In the genomic region with DNA sequence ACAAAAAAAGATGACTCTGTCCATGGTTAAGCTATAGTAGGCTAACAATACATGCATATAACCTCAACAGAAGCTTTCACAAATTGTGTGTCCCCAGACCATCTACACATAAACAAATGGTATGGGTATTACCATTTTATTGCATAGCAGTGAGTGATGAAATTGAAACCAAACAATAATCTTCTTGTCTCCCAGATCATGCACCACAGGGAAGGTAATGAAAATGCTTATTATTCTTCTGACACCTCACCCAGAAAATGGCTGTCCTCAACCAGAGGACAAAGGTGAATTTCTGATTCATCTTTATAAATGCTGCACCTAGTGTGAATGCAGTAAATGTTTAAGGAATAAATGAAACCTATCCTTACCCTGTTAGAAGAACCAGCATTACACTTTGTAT, we compare ENCODE assay signal across 16 cellular contexts. TPM values are rescaled to one million over a fixed set of nuclear protein-coding genes. Genes with fewer than 3 reads are reported as not detected.
DNase-seq lines count a peak whose midpoint lies in the region; ATAC-seq and TF ChIP-seq lines count a peak whose summit lies in the region.
"Had no signal": no experiment of that assay in that cellular context is flagged by ENCODE, and none has a peak within 500 bp of the region (broad histone marks: within the 10 kb centered on the region; RNA-seq: fewer than 3 reads in every experiment).

No MANE protein-coding gene starts in this region.

- H3K27ac ChIP-seq in ACC112 (ENCODE audit: low read depth, low read length) (no peak overlapping the region), HCT116 (ENCODE audit: low read depth, low read length) (no peak overlapping the region), fibroblast of lung (ENCODE audit: insufficient read depth, low read length) (no peak overlapping the region), lower lobe of right lung (no peak overlapping the region)
- H3K27ac ChIP-seq: GM23248, RWPE1, SJSA1 had no signal

- H3K4me2 ChIP-seq in HCT116 (ENCODE audit: low read length), result peak overlapping the region; percentile 44
- H3K4me2 ChIP-seq in fibroblast of lung (ENCODE audit: extremely low read depth, insufficient read depth, low read length), result peak overlapping the region; percentile 56

- peak overlapping the region; percentile 19 for H2AFZ ChIP-seq in ACC112 (ENCODE audit: low read length, unreplicated experiment)
- no peak overlapping the region for H2AFZ ChIP-seq in HCT116 (ENCODE audit: low read depth, low read length, poor library complexity, severe bottlenecking)
- no peak overlapping the region for H2AFZ ChIP-seq in fibroblast of lung (ENCODE audit: low read length)
- H2AFZ ChIP-seq: GM23248 had no signal

- no peak overlapping the region for H3K9ac ChIP-seq in HCT116 (ENCODE audit: low read length)
- H3K9ac ChIP-seq in fibroblast of lung (ENCODE audit: insufficient read depth, low read length), result no peak overlapping the region
- H3K9ac ChIP-seq: GM23248 had no signal

- no peak for TF ChIP-seq RAD21 in HCT116 (IDR thresholded peaks at IDR 0.05; ENCODE audit: low read depth)

- TF ChIP-seq CTCF in HCT116 (IDR thresholded peaks at IDR 0.05 in 2 of 3, conservative IDR thresholded peaks at IDR 0.05 in 1 of 3; ENCODE audit: borderline replicate concordance in 1 of 3, insufficient read depth in 1 of 3, low read depth in 2 of 3, low read length in 2 of 3) (no peak), fibroblast of lung (conservative IDR thresholded peaks at IDR 0.05 in 1 of 2, IDR thresholded peaks at IDR 0.05 in 1 of 2; ENCODE audit: low read depth in 1 of 2, low read length in 2 of 2) (no peak), lower lobe of right lung (IDR thresholded peaks at IDR 0.05) (no peak)

- no peak for TF ChIP-seq POLR2A in HCT116 (IDR thresholded peaks at IDR 0.05; ENCODE audit: borderline replicate concordance, extremely low read depth, insufficient read depth, insufficient read length)

- DNase-seq in HCT116 (ENCODE audit: low read depth, low spot score) (no peak), NCI-H526 treated with DMSO at 0.1 percent for 48 hours (lab: John Stamatoyannopoulos, UW) (peak; percentile 20), fibroblast of lung (ENCODE audit: low read depth in 2 of 2) (no peak), lower lobe of right lung (no peak), posterior cingulate gyrus (no peak), dermis blood vessel endothelial cell (no peak)
- DNase-seq: CD8-positive, alpha-beta T cell; GM23248; Kasumi-1; NCI-H146; NCI-H2081 treated with DMSO at 0.1 percent for 48 hours; T-helper 1 cell had no signal

- H3K4me3 ChIP-seq in ACC112 (ENCODE audit: low read depth, low read length) (peak overlapping the region; percentile 35; the same call in 1 of the 2 replicates), HCT116 (replicated peaks in 1 of 2; ENCODE audit: low read depth in 1 of 2, low read length in 2 of 2) (0 out of 4 replicates have a peak overlapping the region, but pooled peaks of 1 of the 2 experiments have one; percentile 1), fibroblast of lung (replicated peaks in 1 of 4; ENCODE audit: control extremely low read depth in 1 of 4, insufficient read depth in 1 of 4, low read depth in 3 of 4, low read length in 4 of 4) (no peak overlapping the region), lower lobe of right lung (no peak overlapping the region)
- H3K4me3 ChIP-seq: GM23248, SJSA1 had no signal

- CTCF ChIA-PET in HCT116 (lab: Charles Lee), result interaction anchor here (2.5 kb wide), 1 partner anchor 8 kb away, joined by 14 read pairs; a partner anchor contains a TSS

- RAD21 ChIA-PET in HCT116 (lab: Charles Lee; ENCODE audit: low non-redundant PET in 1 of 2, low total read pairs in 2 of 2, uncharacterized antibody in 2 of 2, unreplicated experiment in 2 of 2), result no interaction called here

- H3K4me1 ChIP-seq in ACC112 (ENCODE audit: control insufficient read depth, insufficient read depth, low read length, unreplicated experiment) (peaks cover 28% of the 10 kb centered on the region), HCT116 (ENCODE audit: control insufficient read depth in 1 of 2, insufficient read depth in 2 of 2, low read length in 2 of 2) (peaks cover 3 to 35% of the 10 kb centered on the region in 2 experiments; a peak in 2 of 4 replicates), fibroblast of lung (ENCODE audit: control insufficient read depth, extremely low read depth, insufficient read depth, low read length) (peaks cover 7% of the 10 kb centered on the region), lower lobe of right lung (no peaks in the 10 kb centered on the region)

- POLR2A ChIA-PET in HCT116 (lab: Charles Lee), result interaction anchor here (2.1 kb wide), 1 partner anchor 8 kb away, joined by 8 read pairs; a partner anchor contains a TSS

- H3K27me3 ChIP-seq in ACC112 (ENCODE audit: insufficient read depth, low read length) (no peaks in the 10 kb centered on the region), HCT116 (ENCODE audit: insufficient read depth, low read length) (no peaks in the 10 kb centered on the region), fibroblast of lung (ENCODE audit: control insufficient read depth, insufficient read depth, low read length) (no peaks in the 10 kb centered on the region), lower lobe of right lung (ENCODE audit: low read depth) (no peaks in the 10 kb centered on the region)
- H3K27me3 ChIP-seq: SJSA1 had no signal

- H3K9me3 ChIP-seq in HCT116 (ENCODE audit: control insufficient read depth in 1 of 2, insufficient read depth in 1 of 2, low read depth in 1 of 2, low read length in 2 of 2) (no peaks in the 10 kb centered on the region), fibroblast of lung (ENCODE audit: control insufficient read depth, insufficient read depth, low read depth, low read length) (no peaks in the 10 kb centered on the region), lower lobe of right lung (no peaks in the 10 kb centered on the region)
- H3K9me3 ChIP-seq: SJSA1 had no signal

- H3K79me2 ChIP-seq in ACC112 (ENCODE audit: control insufficient read depth, insufficient read depth, low read length, unreplicated experiment) (peaks cover 3% of the 10 kb centered on the region), HCT116 (ENCODE audit: insufficient read depth, low read length) (no peaks in the 10 kb centered on the region), fibroblast of lung (ENCODE audit: control insufficient read depth, insufficient read depth, low read length) (peaks cover 78% of the 10 kb centered on the region)

- ATAC-seq in HCT116 (peak; percentile 44; the same call in 1 of the 2 replicates), lower lobe of right lung (no peak), HG03354 (IDR thresholded peaks at IDR 0.05; ENCODE audit: poor library complexity, severe bottlenecking, unreplicated experiment) (no peak)
- ATAC-seq: CD8-positive, alpha-beta T cell had no signal

- no peaks in the 10 kb centered on the region for H3K9me2 ChIP-seq in HCT116 (ENCODE audit: insufficient read depth)

- no peaks in the 10 kb centered on the region for H3K36me3 ChIP-seq in ACC112 (ENCODE audit: insufficient read depth, low read length)
- no peaks in the 10 kb centered on the region for H3K36me3 ChIP-seq in HCT116 (ENCODE audit: control insufficient read depth in 1 of 2, insufficient read depth in 2 of 2, low read length in 2 of 2)
- no peaks in the 10 kb centered on the region for H3K36me3 ChIP-seq in fibroblast of lung (ENCODE audit: control insufficient read depth, insufficient read depth, low read length)
- H3K36me3 ChIP-seq in lower lobe of right lung, result no peaks in the 10 kb centered on the region
- H3K36me3 ChIP-seq: SJSA1 had no signal

- H4K20me1 ChIP-seq in HCT116 (ENCODE audit: insufficient read depth) (no peaks in the 10 kb centered on the region), fibroblast of lung (ENCODE audit: control insufficient read depth, extremely low read depth, insufficient read depth, low read length) (no peaks in the 10 kb centered on the region)

- no TSS peak for BruUV-seq in HCT116 (replicated peaks; lab: Mats Ljungman, UMichigan)

- intact Hi-C loops in HCT116 (cut with micrococcal nuclease), result no loop called here
- intact Hi-C loops in lower lobe of right lung (cut with DNase I), result no loop called here
- intact Hi-C loops in posterior cingulate gyrus (cut with DNase I), result no loop called here

TF ChIP-seq in HCT116, 20 proteins besides CTCF, POLR2A, EP300 and RAD21 (continues in another document):
- TF ChIP-seq EZH2phosphoT487 (IDR thresholded peaks at IDR 0.05; ENCODE audit: borderline replicate concordance) (no peak), SIN3A (IDR thresholded peaks at IDR 0.05; ENCODE audit: low read depth) (no peak), YY1 (IDR thresholded peaks at IDR 0.05; ENCODE audit: extremely low read depth, insufficient replicate concordance, low read depth, low read length) (no peak)
- TF ChIP-seq, protein P1, sequence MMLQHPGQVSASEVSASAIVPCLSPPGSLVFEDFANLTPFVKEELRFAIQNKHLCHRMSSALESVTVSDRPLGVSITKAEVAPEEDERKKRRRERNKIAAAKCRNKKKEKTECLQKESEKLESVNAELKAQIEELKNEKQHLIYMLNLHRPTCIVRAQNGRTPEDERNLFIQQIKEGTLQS (IDR thresholded peaks at IDR 0.05), result no peak
- TF ChIP-seq, protein P2, sequence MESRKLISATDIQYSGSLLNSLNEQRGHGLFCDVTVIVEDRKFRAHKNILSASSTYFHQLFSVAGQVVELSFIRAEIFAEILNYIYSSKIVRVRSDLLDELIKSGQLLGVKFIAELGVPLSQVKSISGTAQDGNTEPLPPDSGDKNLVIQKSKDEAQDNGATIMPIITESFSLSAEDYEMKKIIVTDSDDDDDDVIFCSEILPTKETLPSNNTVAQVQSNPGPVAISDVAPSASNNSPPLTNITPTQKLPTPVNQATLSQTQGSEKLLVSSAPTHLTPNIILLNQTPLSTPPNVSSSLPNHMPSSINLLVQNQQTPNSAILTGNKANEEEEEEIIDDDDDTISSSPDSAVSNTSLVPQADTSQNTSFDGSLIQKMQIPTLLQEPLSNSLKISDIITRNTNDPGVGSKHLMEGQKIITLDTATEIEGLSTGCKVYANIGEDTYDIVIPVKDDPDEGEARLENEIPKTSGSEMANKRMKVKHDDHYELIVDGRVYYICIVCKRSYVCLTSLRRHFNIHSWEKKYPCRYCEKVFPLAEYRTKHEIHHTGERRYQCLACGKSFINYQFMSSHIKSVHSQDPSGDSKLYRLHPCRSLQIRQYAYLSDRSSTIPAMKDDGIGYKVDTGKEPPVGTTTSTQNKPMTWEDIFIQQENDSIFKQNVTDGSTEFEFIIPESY (IDR thresholded peaks at IDR 0.05; ENCODE audit: extremely low read depth, insufficient replicate concordance, low read length), result no peak
- TF ChIP-seq, protein P3, sequence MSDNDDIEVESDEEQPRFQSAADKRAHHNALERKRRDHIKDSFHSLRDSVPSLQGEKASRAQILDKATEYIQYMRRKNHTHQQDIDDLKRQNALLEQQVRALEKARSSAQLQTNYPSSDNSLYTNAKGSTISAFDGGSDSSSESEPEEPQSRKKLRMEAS (IDR thresholded peaks at IDR 0.05), result no peak

RNA-seq across cellular contexts. Expression of a gene that starts 8.0 kb away (rescaled TPM):
- total RNA-seq in HCT116 (2021; ENCODE audit: unreplicated experiment) (13.8 TPM), fibroblast of lung (27.5 and 59.9 TPM in 2 replicates), lower lobe of right lung (8.5 TPM), dermis blood vessel endothelial cell (0.17 and 8.2 TPM in 2 replicates)
- polyA plus RNA-seq in HCT116 (2012), result 10.1 and 10.7 TPM in 2 replicates
- polyA plus RNA-seq in fibroblast of lung, result 104 and 136 TPM in 2 replicates
- 86.9 and 115 TPM in 2 replicates for polyA plus RNA-seq in fibroblast of lung (2012)
- polyA minus RNA-seq in fibroblast of lung (ENCODE audit: low replicate concordance), result 22.4 and 47.3 TPM in 2 replicates
- total RNA-seq: CD8-positive, alpha-beta T cell had no signal
